1 cellular context compared by ENCODE assay signal in genomic region chr16:2040031-2040430, GRCh38.
TF ChIP-seq lines count a peak whose summit lies in the region.

No MANE protein-coding gene starts in this region.

TF ChIP-seq in A549, 52 proteins besides CTCF, POLR2A, EP300 and RAD21 (continued from another document):
- TF ChIP-seq REST (IDR thresholded peaks at IDR 0.05) (no peak), CBX8 (IDR thresholded peaks at IDR 0.05) (no peak), BCL3 (IDR thresholded peaks at IDR 0.05) (no peak), RFX5 (IDR thresholded peaks at IDR 0.05) (no peak)
